ENCODE assay signal across 3 cellular contexts in genomic region chr2:60778352-60778751, GRCh38.
TF ChIP-seq lines count a peak whose summit lies in the region.

No MANE protein-coding gene starts in this region.

TF ChIP-seq in HepG2, 621 proteins besides CTCF, POLR2A, EP300 and RAD21:
- TF ChIP-seq IKZF4 (CRISPR knock-in tag; IDR thresholded peaks at IDR 0.05; ENCODE audit: borderline replicate concordance, low read depth, not compliant biosample characterization) (no peak), CEBPB (IDR thresholded peaks at IDR 0.05; ENCODE audit: borderline replicate concordance, low read depth, low read length) (peak; percentile 54), ETV6 (CRISPR knock-in tag; conservative IDR thresholded peaks at IDR 0.05) (no peak)

TF ChIP-seq in IMR-90, 13 proteins besides CTCF, POLR2A, EP300 and RAD21:
- TF ChIP-seq CEBPB (IDR thresholded peaks at IDR 0.05; ENCODE audit: low read depth, low read length) = peak; percentile 64; the same call in 1 of the 2 replicates
- TF ChIP-seq, protein P1, sequence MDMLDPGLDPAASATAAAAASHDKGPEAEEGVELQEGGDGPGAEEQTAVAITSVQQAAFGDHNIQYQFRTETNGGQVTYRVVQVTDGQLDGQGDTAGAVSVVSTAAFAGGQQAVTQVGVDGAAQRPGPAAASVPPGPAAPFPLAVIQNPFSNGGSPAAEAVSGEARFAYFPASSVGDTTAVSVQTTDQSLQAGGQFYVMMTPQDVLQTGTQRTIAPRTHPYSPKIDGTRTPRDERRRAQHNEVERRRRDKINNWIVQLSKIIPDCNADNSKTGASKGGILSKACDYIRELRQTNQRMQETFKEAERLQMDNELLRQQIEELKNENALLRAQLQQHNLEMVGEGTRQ (IDR thresholded peaks at IDR 0.05; ENCODE audit: low read depth, low read length) = no peak
- TF ChIP-seq NFE2L2 (IDR thresholded peaks at IDR 0.05; ENCODE audit: low read depth, low read length) = no peak
- no peak for TF ChIP-seq SMC3 (IDR thresholded peaks at IDR 0.05; ENCODE audit: low read depth, low read length)

TF ChIP-seq in GM12878, 131 proteins besides CTCF, POLR2A, EP300 and RAD21:
- TF ChIP-seq, protein P2, sequence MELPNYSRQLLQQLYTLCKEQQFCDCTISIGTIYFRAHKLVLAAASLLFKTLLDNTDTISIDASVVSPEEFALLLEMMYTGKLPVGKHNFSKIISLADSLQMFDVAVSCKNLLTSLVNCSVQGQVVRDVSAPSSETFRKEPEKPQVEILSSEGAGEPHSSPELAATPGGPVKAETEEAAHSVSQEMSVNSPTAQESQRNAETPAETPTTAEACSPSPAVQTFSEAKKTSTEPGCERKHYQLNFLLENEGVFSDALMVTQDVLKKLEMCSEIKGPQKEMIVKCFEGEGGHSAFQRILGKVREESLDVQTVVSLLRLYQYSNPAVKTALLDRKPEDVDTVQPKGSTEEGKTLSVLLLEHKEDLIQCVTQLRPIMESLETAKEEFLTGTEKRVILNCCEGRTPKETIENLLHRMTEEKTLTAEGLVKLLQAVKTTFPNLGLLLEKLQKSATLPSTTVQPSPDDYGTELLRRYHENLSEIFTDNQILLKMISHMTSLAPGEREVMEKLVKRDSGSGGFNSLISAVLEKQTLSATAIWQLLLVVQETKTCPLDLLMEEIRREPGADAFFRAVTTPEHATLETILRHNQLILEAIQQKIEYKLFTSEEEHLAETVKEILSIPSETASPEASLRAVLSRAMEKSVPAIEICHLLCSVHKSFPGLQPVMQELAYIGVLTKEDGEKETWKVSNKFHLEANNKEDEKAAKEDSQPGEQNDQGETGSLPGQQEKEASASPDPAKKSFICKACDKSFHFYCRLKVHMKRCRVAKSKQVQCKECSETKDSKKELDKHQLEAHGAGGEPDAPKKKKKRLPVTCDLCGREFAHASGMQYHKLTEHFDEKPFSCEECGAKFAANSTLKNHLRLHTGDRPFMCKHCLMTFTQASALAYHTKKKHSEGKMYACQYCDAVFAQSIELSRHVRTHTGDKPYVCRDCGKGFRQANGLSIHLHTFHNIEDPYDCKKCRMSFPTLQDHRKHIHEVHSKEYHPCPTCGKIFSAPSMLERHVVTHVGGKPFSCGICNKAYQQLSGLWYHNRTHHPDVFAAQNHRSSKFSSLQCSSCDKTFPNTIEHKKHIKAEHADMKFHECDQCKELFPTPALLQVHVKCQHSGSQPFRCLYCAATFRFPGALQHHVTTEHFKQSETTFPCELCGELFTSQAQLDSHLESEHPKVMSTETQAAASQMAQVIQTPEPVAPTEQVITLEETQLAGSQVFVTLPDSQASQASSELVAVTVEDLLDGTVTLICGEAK (IDR thresholded peaks at IDR 0.05; ENCODE audit: borderline replicate concordance) = no peak
- TF ChIP-seq, protein P3, sequence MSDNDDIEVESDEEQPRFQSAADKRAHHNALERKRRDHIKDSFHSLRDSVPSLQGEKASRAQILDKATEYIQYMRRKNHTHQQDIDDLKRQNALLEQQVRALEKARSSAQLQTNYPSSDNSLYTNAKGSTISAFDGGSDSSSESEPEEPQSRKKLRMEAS (IDR thresholded peaks at IDR 0.05; ENCODE audit: low read depth, low read length) = no peak
- TF ChIP-seq SMAD1 (IDR thresholded peaks at IDR 0.05; ENCODE audit: low read depth, partially characterized antibody) (no peak), YBX1 (IDR thresholded peaks at IDR 0.05) (no peak), ZNF274 (IDR thresholded peaks at IDR 0.05; ENCODE audit: insufficient read depth, insufficient read length) (no peak), RAD51 (IDR thresholded peaks at IDR 0.05) (no peak), BCL11A (IDR thresholded peaks at IDR 0.05; ENCODE audit: low read depth, low read length) (no peak), FOXM1 (IDR thresholded peaks at IDR 0.05; ENCODE audit: low read depth, low read length) (no peak), SUZ12 (IDR thresholded peaks at IDR 0.05; ENCODE audit: unreplicated experiment) (no peak), EED (IDR thresholded peaks at IDR 0.05; ENCODE audit: low read depth) (no peak), SUPT20H (IDR thresholded peaks at IDR 0.05; ENCODE audit: borderline replicate concordance, control insufficient read depth, low read depth, low read length) (no peak), SIN3A (IDR thresholded peaks at IDR 0.05; ENCODE audit: low read depth, low read length) (no peak), CBFB (IDR thresholded peaks at IDR 0.05; ENCODE audit: low read depth) (no peak), USF1 (IDR thresholded peaks at IDR 0.05; ENCODE audit: borderline replicate concordance, extremely low read length, insufficient read depth, low read depth, low read length) (no peak), KAT2A (conservative IDR thresholded peaks at IDR 0.05; ENCODE audit: control insufficient read depth, low read depth, low read length) (no peak)
- TF ChIP-seq, protein P4, sequence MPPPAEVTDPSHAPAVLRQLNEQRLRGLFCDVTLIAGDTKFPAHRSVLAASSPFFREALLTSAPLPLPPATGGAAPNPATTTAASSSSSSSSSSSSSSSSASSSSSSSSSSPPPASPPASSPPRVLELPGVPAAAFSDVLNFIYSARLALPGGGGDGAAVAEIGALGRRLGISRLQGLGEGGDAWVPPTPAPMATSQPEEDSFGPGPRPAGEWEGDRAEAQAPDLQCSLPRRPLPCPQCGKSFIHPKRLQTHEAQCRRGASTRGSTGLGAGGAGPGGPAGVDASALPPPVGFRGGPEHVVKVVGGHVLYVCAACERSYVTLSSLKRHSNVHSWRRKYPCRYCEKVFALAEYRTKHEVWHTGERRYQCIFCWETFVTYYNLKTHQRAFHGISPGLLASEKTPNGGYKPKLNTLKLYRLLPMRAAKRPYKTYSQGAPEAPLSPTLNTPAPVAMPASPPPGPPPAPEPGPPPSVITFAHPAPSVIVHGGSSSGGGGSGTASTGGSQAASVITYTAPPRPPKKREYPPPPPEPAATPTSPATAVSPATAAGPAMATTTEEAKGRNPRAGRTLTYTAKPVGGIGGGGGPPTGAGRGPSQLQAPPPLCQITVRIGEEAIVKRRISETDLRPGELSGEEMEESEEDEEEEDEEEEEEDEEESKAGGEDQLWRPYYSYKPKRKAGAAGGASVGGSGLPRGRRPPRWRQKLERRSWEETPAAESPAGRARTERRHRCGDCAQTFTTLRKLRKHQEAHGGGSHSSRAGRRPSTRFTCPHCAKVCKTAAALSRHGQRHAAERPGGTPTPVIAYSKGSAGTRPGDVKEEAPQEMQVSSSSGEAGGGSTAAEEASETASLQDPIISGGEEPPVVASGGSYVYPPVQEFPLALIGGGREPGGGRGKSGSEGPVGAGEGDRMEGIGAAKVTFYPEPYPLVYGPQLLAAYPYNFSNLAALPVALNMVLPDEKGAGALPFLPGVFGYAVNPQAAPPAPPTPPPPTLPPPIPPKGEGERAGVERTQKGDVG (CRISPR knock-in tag; IDR thresholded peaks at IDR 0.05) = no peak
- TF ChIP-seq, protein P5, sequence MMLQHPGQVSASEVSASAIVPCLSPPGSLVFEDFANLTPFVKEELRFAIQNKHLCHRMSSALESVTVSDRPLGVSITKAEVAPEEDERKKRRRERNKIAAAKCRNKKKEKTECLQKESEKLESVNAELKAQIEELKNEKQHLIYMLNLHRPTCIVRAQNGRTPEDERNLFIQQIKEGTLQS (IDR thresholded peaks at IDR 0.05; ENCODE audit: borderline replicate concordance, extremely low read depth, low read depth, low read length) = no peak
- TF ChIP-seq, protein P6, sequence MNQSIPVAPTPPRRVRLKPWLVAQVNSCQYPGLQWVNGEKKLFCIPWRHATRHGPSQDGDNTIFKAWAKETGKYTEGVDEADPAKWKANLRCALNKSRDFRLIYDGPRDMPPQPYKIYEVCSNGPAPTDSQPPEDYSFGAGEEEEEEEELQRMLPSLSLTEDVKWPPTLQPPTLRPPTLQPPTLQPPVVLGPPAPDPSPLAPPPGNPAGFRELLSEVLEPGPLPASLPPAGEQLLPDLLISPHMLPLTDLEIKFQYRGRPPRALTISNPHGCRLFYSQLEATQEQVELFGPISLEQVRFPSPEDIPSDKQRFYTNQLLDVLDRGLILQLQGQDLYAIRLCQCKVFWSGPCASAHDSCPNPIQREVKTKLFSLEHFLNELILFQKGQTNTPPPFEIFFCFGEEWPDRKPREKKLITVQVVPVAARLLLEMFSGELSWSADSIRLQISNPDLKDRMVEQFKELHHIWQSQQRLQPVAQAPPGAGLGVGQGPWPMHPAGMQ (IDR thresholded peaks at IDR 0.05; ENCODE audit: borderline replicate concordance) = no peak
